In genomic region chr6:90707223-90707622, GRCh38 we compare ENCODE assay signal across 27 cellular contexts.
"Had no signal": no experiment of that assay in that cellular context is flagged by ENCODE, and none has a peak within 500 bp of the region (broad histone marks: within the 10 kb centered on the region; RNA-seq: fewer than 3 reads in every experiment).

No MANE protein-coding gene starts in this region.

- H3K4me3 Mint-ChIP-seq: memory B cell; naive thymus-derived CD8-positive, alpha-beta T cell; nephron; neural crest cell; stimulated activated naive B cell treated with anti-CD40 and anti-IgM and Interleukin-4, amounts not matched to agents 10 μg/mL and 1 μg/mL and 100 μg/mL, for 72 hours had no signal

- H3K27ac Mint-ChIP-seq: memory B cell; naive thymus-derived CD8-positive, alpha-beta T cell; stimulated activated naive B cell treated with anti-CD40 and anti-IgM and Interleukin-4, amounts not matched to agents 10 μg/mL and 1 μg/mL and 100 μg/mL, for 72 hours had no signal

- FAIRE-seq: keratinocyte, urothelium cell line had no signal

- H3K27ac ChIP-seq: left ventricle myocardium inferior, neutrophil, parathyroid adenoma, psoas muscle, right lobe of liver, stomach, testis, thyroid gland, transverse colon, upper lobe of left lung had no signal

- H3K4me3 ChIP-seq: left ventricle myocardium inferior, psoas muscle, right lobe of liver, stomach, testis, thyroid gland, transverse colon, upper lobe of left lung had no signal

- H3K36me3 ChIP-seq: left ventricle myocardium inferior, neutrophil, right lobe of liver, stomach, thyroid gland, transverse colon, upper lobe of left lung had no signal

- H3K9me3 ChIP-seq: left ventricle myocardium inferior, neutrophil, psoas muscle, right lobe of liver, stomach, testis, thyroid gland, transverse colon, upper lobe of left lung had no signal

- ATAC-seq: left cardiac atrium; naive thymus-derived CD8-positive, alpha-beta T cell; psoas muscle; right lobe of liver; stimulated activated naive B cell treated with anti-CD40 and anti-IgM and Interleukin-4, amounts not matched to agents 10 μg/mL and 1 μg/mL and 100 μg/mL, for 72 hours; stimulated activated naive CD8-positive, alpha-beta T cell treated with anti-CD3 and anti-CD28 coated beads, Interleukin-15, Interleukin-2, amounts not matched to agents 100 U/mL and 50 U/mL, for 24 hours had no signal

- H3K4me1 ChIP-seq: left ventricle myocardium inferior, parathyroid adenoma, psoas muscle, right lobe of liver, testis, thyroid gland, transverse colon, upper lobe of left lung had no signal

- DNase-seq: head of caudate nucleus; hippocampal formation; kidney glomerular epithelial cell; left cardiac atrium; left ventricle myocardium inferior; naive thymus-derived CD8-positive, alpha-beta T cell; occipital lobe; right lobe of liver; stimulated activated CD4-positive, alpha-beta T cell treated with anti-CD3 and anti-CD28 coated beads, Interleukin-12 subunit alpha, Interleukin-12 subunit beta, amount 100 ng/mL, for 4 hours; stimulated activated CD4-positive, alpha-beta T cell treated with anti-CD3 and anti-CD28 coated beads, Interleukin-15, amount 100 ng/mL, for 24 hours; stimulated activated CD4-positive, alpha-beta T cell treated with anti-CD3 and anti-CD28 coated beads, Interleukin-2, amount 100 ng/mL, for 24 hours; stimulated activated CD4-positive, alpha-beta T cell treated with anti-CD3 and anti-CD28 coated beads, Interleukin-4, amount 100 ng/mL, for 1 hour; stimulated activated naive B cell treated with anti-CD40 and anti-IgM and Interleukin-4, amounts not matched to agents 10 μg/mL and 1 μg/mL and 100 μg/mL, for 72 hours; stimulated activated naive CD8-positive, alpha-beta T cell treated with anti-CD3 and anti-CD28 coated beads, Interleukin-15, Interleukin-2, amounts not matched to agents 100 U/mL and 50 U/mL, for 24 hours; stomach; testis; thyroid gland; transverse colon had no signal

- H3K27me3 ChIP-seq: neutrophil, right lobe of liver, stomach, testis, thyroid gland, transverse colon, upper lobe of left lung had no signal

- H3K9me3 Mint-ChIP-seq: memory B cell; naive thymus-derived CD8-positive, alpha-beta T cell; nephron; neural crest cell; stimulated activated naive B cell treated with anti-CD40 and anti-IgM and Interleukin-4, amounts not matched to agents 10 μg/mL and 1 μg/mL and 100 μg/mL, for 72 hours had no signal

- H3K4me1 Mint-ChIP-seq: memory B cell; naive thymus-derived CD8-positive, alpha-beta T cell; stimulated activated naive B cell treated with anti-CD40 and anti-IgM and Interleukin-4, amounts not matched to agents 10 μg/mL and 1 μg/mL and 100 μg/mL, for 72 hours had no signal

- H3K36me3 Mint-ChIP-seq: memory B cell; naive thymus-derived CD8-positive, alpha-beta T cell; stimulated activated naive B cell treated with anti-CD40 and anti-IgM and Interleukin-4, amounts not matched to agents 10 μg/mL and 1 μg/mL and 100 μg/mL, for 72 hours had no signal
